ENCODE assay signal across 19 cellular contexts in genomic region chr10:57320416-57320815, GRCh38.
DNase-seq lines count a peak whose midpoint lies in the region; ATAC-seq and TF ChIP-seq lines count a peak whose summit lies in the region.
"Had no signal": no experiment of that assay in that cellular context is flagged by ENCODE, and none has a peak within 500 bp of the region (broad histone marks: within the 10 kb centered on the region; RNA-seq: fewer than 3 reads in every experiment).

No MANE protein-coding gene starts in this region.

- no peak for ATAC-seq in activated CD4-positive, alpha-beta T cell treated with anti-CD3 and anti-CD28 coated beads for 36 hours
- ATAC-seq in stimulated activated naive CD8-positive, alpha-beta T cell treated with anti-CD3 and anti-CD28 coated beads, Interleukin-15, amount 100 ng/mL, for 72 hours: no peak
- ATAC-seq: CD8-positive, alpha-beta T cell; GM12878 had no signal

- DNase-seq in HT1080 (ENCODE audit: low read depth) (peak; percentile 53), NCI-H69 (lab: John Stamatoyannopoulos, UW) (peak; percentile 25), astrocyte of the cerebellum (ENCODE audit: low read depth) (peak; percentile 13), GM10266 (ENCODE audit: extremely low spot score) (no peak), iPS-NIHi7 (ENCODE audit: extremely low spot score) (no peak)
- DNase-seq in activated CD4-positive, alpha-beta T cell treated with anti-CD3 and anti-CD28 coated beads for 36 hours: no peak
- DNase-seq in stimulated activated naive CD8-positive, alpha-beta T cell treated with anti-CD3 and anti-CD28 coated beads, Interleukin-15, amount 100 ng/mL, for 72 hours: no peak
- DNase-seq: Caco-2; CD4-positive, CD25-positive, alpha-beta regulatory T cell; CD8-positive, alpha-beta T cell; DMS153; DND-41; GOT3; HCEC 1CT had no signal

- CTCF ChIA-PET in activated CD4-positive, alpha-beta T cell treated with anti-CD3 and anti-CD28 coated beads for 36 hours (lab: Charles Lee): no interaction called here

- no peaks in the 10 kb centered on the region for H3F3A ChIP-seq in neural cell (ENCODE audit: insufficient read depth, low read length, poor library complexity, severe bottlenecking)

- H3K9me3 Mint-ChIP-seq in activated CD4-positive, alpha-beta T cell treated with anti-CD3 and anti-CD28 coated beads for 36 hours (ENCODE audit: low read depth): no peaks in the 10 kb centered on the region
- peaks cover 0 to 5% of the 10 kb centered on the region in 2 donors for H3K9me3 Mint-ChIP-seq in stimulated activated naive CD8-positive, alpha-beta T cell treated with anti-CD3 and anti-CD28 coated beads, Interleukin-15, amount 100 ng/mL, for 72 hours
- H3K9me3 Mint-ChIP-seq: CD8-positive, alpha-beta T cell had no signal

- POLR2A ChIA-PET in activated CD4-positive, alpha-beta T cell treated with anti-CD3 and anti-CD28 coated beads for 36 hours (lab: Charles Lee): no interaction called here

- H3K79me2 ChIP-seq in neural cell (replicated peaks; ENCODE audit: insufficient read depth, low read length): no peaks in the 10 kb centered on the region

- H3K27me3 ChIP-seq in neural cell (ENCODE audit: insufficient read depth, low read depth, low read length): no peaks in the 10 kb centered on the region
- H3K27me3 ChIP-seq: BLaER1 had no signal

- intact Hi-C loops in activated CD4-positive, alpha-beta T cell treated with anti-CD3 and anti-CD28 coated beads for 36 hours (cut with DNase I, micrococcal nuclease): no loop called here

- H4K20me1 ChIP-seq in neural cell (ENCODE audit: insufficient read depth): no peaks in the 10 kb centered on the region
- H4K20me1 ChIP-seq: BLaER1 had no signal

- no peak overlapping the region for H3K4me3 Mint-ChIP-seq in activated CD4-positive, alpha-beta T cell treated with anti-CD3 and anti-CD28 coated beads for 36 hours
- no peak overlapping the region for H3K4me3 Mint-ChIP-seq in stimulated activated naive CD8-positive, alpha-beta T cell treated with anti-CD3 and anti-CD28 coated beads, Interleukin-15, amount 100 ng/mL, for 72 hours
- H3K4me3 Mint-ChIP-seq: B cell; CD4-positive, CD25-positive, alpha-beta regulatory T cell; CD8-positive, alpha-beta T cell had no signal

- no peaks in the 10 kb centered on the region for H3K9me2 ChIP-seq in neural cell (ENCODE audit: insufficient read depth, low read length)

- no peak overlapping the region for H3K9ac ChIP-seq in neural cell (ENCODE audit: low read length)
- H3K9ac ChIP-seq: BLaER1 had no signal

- H3K27me3 Mint-ChIP-seq in activated CD4-positive, alpha-beta T cell treated with anti-CD3 and anti-CD28 coated beads for 36 hours: no peaks in the 10 kb centered on the region
- no peaks in the 10 kb centered on the region for H3K27me3 Mint-ChIP-seq in stimulated activated naive CD8-positive, alpha-beta T cell treated with anti-CD3 and anti-CD28 coated beads, Interleukin-15, amount 100 ng/mL, for 72 hours
- H3K27me3 Mint-ChIP-seq: B cell; CD4-positive, CD25-positive, alpha-beta regulatory T cell had no signal

- no peaks in the 10 kb centered on the region for H3K9me3 ChIP-seq in neural cell (ENCODE audit: low read length)
- H3K9me3 ChIP-seq: Caco-2 had no signal

- H3K36me3 Mint-ChIP-seq in activated CD4-positive, alpha-beta T cell treated with anti-CD3 and anti-CD28 coated beads for 36 hours (ENCODE audit: low read depth): no peaks in the 10 kb centered on the region
- H3K36me3 Mint-ChIP-seq: CD4-positive, CD25-positive, alpha-beta regulatory T cell; CD8-positive, alpha-beta T cell had no signal

- TF ChIP-seq EP300 in neural cell (conservative IDR thresholded peaks at IDR 0.05; ENCODE audit: poor library complexity, severe bottlenecking): no peak

- H3K4me2 ChIP-seq in neural cell (ENCODE audit: low read length): no peak overlapping the region
- H3K4me2 ChIP-seq: BLaER1 had no signal

- no peaks in the 10 kb centered on the region for H3K4me1 Mint-ChIP-seq in activated CD4-positive, alpha-beta T cell treated with anti-CD3 and anti-CD28 coated beads for 36 hours
- H3K4me1 Mint-ChIP-seq in stimulated activated naive CD8-positive, alpha-beta T cell treated with anti-CD3 and anti-CD28 coated beads, Interleukin-15, amount 100 ng/mL, for 72 hours: no peaks in the 10 kb centered on the region
- H3K4me1 Mint-ChIP-seq: B cell; CD4-positive, CD25-positive, alpha-beta regulatory T cell had no signal

- peak overlapping the region; percentile 13 for H3K27ac ChIP-seq in neural cell (ENCODE audit: low read length)
- H3K27ac ChIP-seq: BLaER1, C4-2B had no signal

- H2AFZ ChIP-seq in neural cell (ENCODE audit: low read depth, low read length): no peak overlapping the region

- no peak overlapping the region for H3K27ac Mint-ChIP-seq in activated CD4-positive, alpha-beta T cell treated with anti-CD3 and anti-CD28 coated beads for 36 hours
- H3K27ac Mint-ChIP-seq in stimulated activated naive CD8-positive, alpha-beta T cell treated with anti-CD3 and anti-CD28 coated beads, Interleukin-15, amount 100 ng/mL, for 72 hours: no peak overlapping the region
- H3K27ac Mint-ChIP-seq: B cell; CD4-positive, CD25-positive, alpha-beta regulatory T cell; CD8-positive, alpha-beta T cell had no signal

- no peaks in the 10 kb centered on the region for H3K36me3 ChIP-seq in neural cell (ENCODE audit: insufficient read depth, low read length)
- H3K36me3 ChIP-seq: BLaER1 had no signal

- TF ChIP-seq RAD21 in neural cell (conservative IDR thresholded peaks at IDR 0.05): no peak

- TF ChIP-seq CTCF in astrocyte of the cerebellum (IDR thresholded peaks at IDR 0.05; ENCODE audit: low read depth, low read length, missing control alignments): no peak
- no peak for TF ChIP-seq CTCF in neural cell (IDR thresholded peaks at IDR 0.05; ENCODE audit: poor library complexity, severe bottlenecking)
- no peak for TF ChIP-seq CTCF in GM10266 (IDR thresholded peaks at IDR 0.05; ENCODE audit: control insufficient read depth, insufficient read depth, low read depth, missing control alignments)

- H3K4me3 ChIP-seq in astrocyte of the cerebellum (ENCODE audit: low read depth, low read length): no peak overlapping the region
- H3K4me3 ChIP-seq in neural cell (ENCODE audit: low read length): no peak overlapping the region
- H3K4me3 ChIP-seq: BLaER1, GM12878 had no signal

- in situ Hi-C loops in astrocyte of the cerebellum (cut with HindIII; ENCODE audit: low sequenced_read_pairs): no loop called here

TF ChIP-seq in neural cell, 6 proteins besides CTCF, POLR2A, EP300 and RAD21:
- TF ChIP-seq EZH2 (IDR thresholded peaks at IDR 0.05; ENCODE audit: borderline replicate concordance, insufficient read depth, low read length, poor library complexity, severe bottlenecking) (no peak), TAF1 (IDR thresholded peaks at IDR 0.05; ENCODE audit: low read depth) (no peak), SMC3 (conservative IDR thresholded peaks at IDR 0.05; ENCODE audit: poor library complexity) (no peak)

Comparison
In these comparisons a context has a peak if more than half of its experiments do, and no peak if none do; other contexts are left out.
1. DNase-seq: peak in HT1080 (single experiment), NCI-H69 (single experiment) and astrocyte of the cerebellum (single experiment); none in activated CD4-positive, alpha-beta T cell treated with anti-CD3 and anti-CD28 coated beads for 36 hours (single experiment), GM10266 (single experiment), iPS-NIHi7 (single experiment) and stimulated activated naive CD8-positive, alpha-beta T cell treated with anti-CD3 and anti-CD28 coated beads, Interleukin-15, amount 100 ng/mL, for 72 hours (0 of 2).